Comparison of ENCODE assay signal across 1 cellular context in the genomic region with DNA sequence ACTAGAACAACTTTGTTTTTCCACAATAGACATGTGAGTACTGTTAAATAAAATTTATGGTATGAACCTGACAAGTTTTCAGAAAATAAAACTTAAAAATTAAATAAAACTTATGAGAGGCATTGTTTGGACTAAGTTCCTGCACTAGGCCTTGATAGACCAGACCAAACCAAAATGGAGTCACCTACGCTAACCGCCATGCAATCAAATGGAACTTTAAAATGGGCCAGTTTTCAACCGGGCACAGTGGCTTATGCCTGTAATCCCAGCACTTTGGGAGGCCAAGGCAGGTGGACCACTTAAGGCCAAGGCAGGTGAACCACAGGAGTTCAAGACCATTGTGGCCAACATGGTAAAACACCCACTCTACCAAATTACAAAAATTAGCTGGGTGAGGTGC.
TF ChIP-seq lines count a peak whose summit lies in the region.

No MANE protein-coding gene starts in this region.

TF ChIP-seq in K562, 482 proteins besides CTCF, POLR2A, EP300 and RAD21 (continued from another document and continues in another):
- TF ChIP-seq, protein P1, sequence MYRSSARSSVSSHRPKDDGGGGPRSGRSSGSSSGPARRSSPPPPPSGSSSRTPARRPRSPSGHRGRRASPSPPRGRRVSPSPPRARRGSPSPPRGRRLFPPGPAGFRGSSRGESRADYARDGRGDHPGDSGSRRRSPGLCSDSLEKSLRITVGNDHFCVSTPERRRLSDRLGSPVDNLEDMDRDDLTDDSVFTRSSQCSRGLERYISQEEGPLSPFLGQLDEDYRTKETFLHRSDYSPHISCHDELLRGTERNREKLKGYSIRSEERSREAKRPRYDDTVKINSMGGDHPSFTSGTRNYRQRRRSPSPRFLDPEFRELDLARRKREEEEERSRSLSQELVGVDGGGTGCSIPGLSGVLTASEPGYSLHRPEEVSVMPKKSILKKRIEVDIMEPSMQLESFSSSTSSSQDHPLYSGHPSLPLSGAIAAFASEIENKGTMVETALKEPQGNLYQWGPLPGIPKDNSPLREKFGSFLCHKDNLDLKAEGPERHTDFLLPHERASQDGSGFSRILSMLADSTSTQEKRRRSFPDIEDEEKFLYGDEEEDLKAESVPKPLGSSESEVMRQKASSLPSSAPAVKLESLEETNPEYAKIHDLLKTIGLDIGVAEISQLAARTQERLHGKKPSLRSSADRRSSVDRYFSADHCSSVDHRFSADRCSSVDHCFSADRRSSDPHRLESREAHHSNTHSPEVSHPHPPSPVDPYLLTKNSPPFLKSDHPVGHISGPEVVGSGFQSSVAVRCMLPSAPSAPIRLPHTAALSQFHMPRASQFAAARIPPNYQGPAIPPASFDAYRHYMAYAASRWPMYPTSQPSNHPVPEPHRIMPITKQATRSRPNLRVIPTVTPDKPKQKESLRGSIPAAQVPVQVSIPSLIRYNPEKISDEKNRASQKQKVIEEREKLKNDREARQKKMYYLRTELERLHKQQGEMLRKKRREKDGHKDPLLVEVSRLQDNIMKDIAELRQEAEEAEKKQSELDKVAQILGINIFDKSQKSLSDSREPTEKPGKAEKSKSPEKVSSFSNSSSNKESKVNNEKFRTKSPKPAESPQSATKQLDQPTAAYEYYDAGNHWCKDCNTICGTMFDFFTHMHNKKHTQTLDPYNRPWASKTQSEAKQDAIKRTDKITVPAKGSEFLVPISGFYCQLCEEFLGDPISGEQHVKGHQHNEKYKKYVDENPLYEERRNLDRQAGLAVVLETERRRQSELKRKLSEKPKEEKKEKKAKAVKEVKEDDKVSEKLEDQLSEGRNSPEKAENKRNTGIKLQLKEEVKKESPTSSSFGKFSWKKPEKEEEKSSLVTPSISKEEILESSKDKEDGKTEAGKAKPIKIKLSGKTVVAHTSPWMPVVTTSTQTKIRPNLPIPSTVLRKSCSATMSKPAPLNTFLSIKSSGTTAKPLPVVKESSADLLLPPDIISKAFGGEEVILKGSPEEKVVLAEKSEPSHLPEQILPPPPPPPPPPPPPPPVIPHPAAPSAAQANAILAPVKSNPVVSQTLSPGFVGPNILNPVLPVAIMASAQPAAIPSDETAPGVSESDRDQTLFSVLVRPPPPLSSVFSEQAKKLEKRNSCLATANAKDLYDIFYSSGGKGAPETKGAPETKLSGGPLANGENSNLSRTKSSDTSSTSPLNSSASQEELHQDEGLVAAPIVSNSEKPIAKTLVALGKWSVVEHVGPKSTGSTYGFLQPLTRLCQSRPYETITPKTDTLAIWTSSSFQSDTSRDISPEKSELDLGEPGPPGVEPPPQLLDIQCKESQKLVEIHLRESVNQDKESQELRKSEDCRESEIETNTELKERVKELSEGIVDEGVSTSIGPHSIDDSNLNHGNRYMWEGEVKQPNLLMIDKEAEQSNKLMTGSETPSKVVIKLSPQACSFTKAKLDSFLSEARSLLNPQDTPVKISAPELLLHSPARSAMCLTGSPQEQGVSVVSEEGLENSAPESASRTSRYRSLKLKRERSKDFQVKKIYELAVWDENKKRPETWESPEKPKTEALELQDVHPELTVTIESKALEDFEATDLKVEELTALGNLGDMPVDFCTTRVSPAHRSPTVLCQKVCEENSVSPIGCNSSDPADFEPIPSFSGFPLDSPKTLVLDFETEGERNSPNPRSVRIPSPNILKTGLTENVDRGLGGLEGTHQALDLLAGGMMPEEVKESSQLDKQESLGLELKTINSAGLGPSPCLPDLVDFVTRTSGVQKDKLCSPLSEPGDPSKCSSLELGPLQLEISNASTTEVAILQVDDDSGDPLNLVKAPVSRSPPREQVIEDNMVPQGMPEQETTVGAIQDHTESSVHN (IDR thresholded peaks at IDR 0.05; ENCODE audit: borderline replicate concordance in 1 of 2, low read depth in 1 of 2) = no peak
- TF ChIP-seq NFE2L1 (tag; IDR thresholded peaks at IDR 0.05; ENCODE audit: borderline replicate concordance, low read depth) = peak; percentile 17; the same call in 1 of the 2 replicates
- TF ChIP-seq, protein P2, sequence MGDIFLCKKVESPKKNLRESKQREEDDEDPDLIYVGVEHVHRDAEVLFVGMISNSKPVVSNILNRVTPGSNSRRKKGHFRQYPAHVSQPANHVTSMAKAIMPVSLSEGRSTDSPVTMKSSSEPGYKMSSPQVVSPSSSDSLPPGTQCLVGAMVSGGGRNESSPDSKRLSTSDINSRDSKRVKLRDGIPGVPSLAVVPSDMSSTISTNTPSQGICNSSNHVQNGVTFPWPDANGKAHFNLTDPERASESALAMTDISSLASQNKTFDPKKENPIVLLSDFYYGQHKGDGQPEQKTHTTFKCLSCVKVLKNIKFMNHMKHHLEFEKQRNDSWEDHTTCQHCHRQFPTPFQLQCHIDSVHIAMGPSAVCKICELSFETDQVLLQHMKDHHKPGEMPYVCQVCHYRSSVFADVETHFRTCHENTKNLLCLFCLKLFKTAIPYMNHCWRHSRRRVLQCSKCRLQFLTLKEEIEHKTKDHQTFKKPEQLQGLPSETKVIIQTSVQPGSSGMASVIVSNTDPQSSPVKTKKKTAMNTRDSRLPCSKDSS (IDR thresholded peaks at IDR 0.05; ENCODE audit: low read depth, partially characterized antibody) = no peak
- no peak for TF ChIP-seq KAT7 (CRISPR knock-in tag; IDR thresholded peaks at IDR 0.05; ENCODE audit: borderline replicate concordance)
- no peak for TF ChIP-seq HNRNPLL (IDR thresholded peaks at IDR 0.05; ENCODE audit: low read depth, low read length, poor library complexity, severe bottlenecking)
- no peak for TF ChIP-seq ZNF124 (CRISPR knock-in tag; IDR thresholded peaks at IDR 0.05)
- TF ChIP-seq RFX5 (IDR thresholded peaks at IDR 0.05; ENCODE audit: low read depth, low read length) = no peak
- TF ChIP-seq HIVEP1 (CRISPR knock-in tag; IDR thresholded peaks at IDR 0.05) = no peak
- no peak for TF ChIP-seq ZNF644 (tag; IDR thresholded peaks at IDR 0.05; ENCODE audit: low read depth)
- TF ChIP-seq DACH1 (IDR thresholded peaks at IDR 0.05; ENCODE audit: partially characterized antibody) = no peak
- TF ChIP-seq, protein P3, sequence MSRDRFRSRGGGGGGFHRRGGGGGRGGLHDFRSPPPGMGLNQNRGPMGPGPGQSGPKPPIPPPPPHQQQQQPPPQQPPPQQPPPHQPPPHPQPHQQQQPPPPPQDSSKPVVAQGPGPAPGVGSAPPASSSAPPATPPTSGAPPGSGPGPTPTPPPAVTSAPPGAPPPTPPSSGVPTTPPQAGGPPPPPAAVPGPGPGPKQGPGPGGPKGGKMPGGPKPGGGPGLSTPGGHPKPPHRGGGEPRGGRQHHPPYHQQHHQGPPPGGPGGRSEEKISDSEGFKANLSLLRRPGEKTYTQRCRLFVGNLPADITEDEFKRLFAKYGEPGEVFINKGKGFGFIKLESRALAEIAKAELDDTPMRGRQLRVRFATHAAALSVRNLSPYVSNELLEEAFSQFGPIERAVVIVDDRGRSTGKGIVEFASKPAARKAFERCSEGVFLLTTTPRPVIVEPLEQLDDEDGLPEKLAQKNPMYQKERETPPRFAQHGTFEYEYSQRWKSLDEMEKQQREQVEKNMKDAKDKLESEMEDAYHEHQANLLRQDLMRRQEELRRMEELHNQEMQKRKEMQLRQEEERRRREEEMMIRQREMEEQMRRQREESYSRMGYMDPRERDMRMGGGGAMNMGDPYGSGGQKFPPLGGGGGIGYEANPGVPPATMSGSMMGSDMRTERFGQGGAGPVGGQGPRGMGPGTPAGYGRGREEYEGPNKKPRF (IDR thresholded peaks at IDR 0.05; ENCODE audit: low read depth, low read length) = no peak
- TF ChIP-seq JUND (IDR thresholded peaks at IDR 0.05; ENCODE audit: borderline replicate concordance, low read depth, low read length) = no peak
- no peak for TF ChIP-seq JUND (tag; IDR thresholded peaks at IDR 0.05; ENCODE audit: borderline replicate concordance, low read depth, low read length)
- TF ChIP-seq FOXK2 (conservative IDR thresholded peaks at IDR 0.05 in 1 of 2, IDR thresholded peaks at IDR 0.05 in 1 of 2; ENCODE audit: low read depth in 2 of 2) = no peak
- TF ChIP-seq PHTF2 (CRISPR knock-in tag; IDR thresholded peaks at IDR 0.05) = no peak
- TF ChIP-seq ZNF695 (CRISPR knock-in tag; IDR thresholded peaks at IDR 0.05) = no peak
- TF ChIP-seq SUPT5H (IDR thresholded peaks at IDR 0.05) = no peak
- TF ChIP-seq TSC22D4 (tag; IDR thresholded peaks at IDR 0.05) = no peak
- TF ChIP-seq MAZ (CRISPR knock-in tag; conservative IDR thresholded peaks at IDR 0.05 in 1 of 2, IDR thresholded peaks at IDR 0.05 in 1 of 2) = no peak
- no peak for TF ChIP-seq JUNB (CRISPR knock-in tag; conservative IDR thresholded peaks at IDR 0.05)
- TF ChIP-seq SRSF9 (IDR thresholded peaks at IDR 0.05; ENCODE audit: borderline replicate concordance, low read depth, low read length) = no peak
- no peak for TF ChIP-seq KAT8 (IDR thresholded peaks at IDR 0.05; ENCODE audit: low read depth)
- no peak for TF ChIP-seq ELF2 (CRISPR knock-in tag; IDR thresholded peaks at IDR 0.05)
- no peak for TF ChIP-seq TOE1 (IDR thresholded peaks at IDR 0.05; ENCODE audit: borderline replicate concordance)
- no peak for TF ChIP-seq TOE1 (CRISPR knock-in tag; IDR thresholded peaks at IDR 0.05; ENCODE audit: borderline replicate concordance, low read depth)
- TF ChIP-seq HOXB6 (CRISPR knock-in tag; IDR thresholded peaks at IDR 0.05; ENCODE audit: borderline replicate concordance) = no peak
- TF ChIP-seq, protein P4, sequence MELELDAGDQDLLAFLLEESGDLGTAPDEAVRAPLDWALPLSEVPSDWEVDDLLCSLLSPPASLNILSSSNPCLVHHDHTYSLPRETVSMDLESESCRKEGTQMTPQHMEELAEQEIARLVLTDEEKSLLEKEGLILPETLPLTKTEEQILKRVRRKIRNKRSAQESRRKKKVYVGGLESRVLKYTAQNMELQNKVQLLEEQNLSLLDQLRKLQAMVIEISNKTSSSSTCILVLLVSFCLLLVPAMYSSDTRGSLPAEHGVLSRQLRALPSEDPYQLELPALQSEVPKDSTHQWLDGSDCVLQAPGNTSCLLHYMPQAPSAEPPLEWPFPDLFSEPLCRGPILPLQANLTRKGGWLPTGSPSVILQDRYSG (tag; conservative IDR thresholded peaks at IDR 0.05; ENCODE audit: low read depth) = peak; percentile 83
- no peak for TF ChIP-seq CBFB (CRISPR knock-in tag; IDR thresholded peaks at IDR 0.05)
- TF ChIP-seq, protein P5, sequence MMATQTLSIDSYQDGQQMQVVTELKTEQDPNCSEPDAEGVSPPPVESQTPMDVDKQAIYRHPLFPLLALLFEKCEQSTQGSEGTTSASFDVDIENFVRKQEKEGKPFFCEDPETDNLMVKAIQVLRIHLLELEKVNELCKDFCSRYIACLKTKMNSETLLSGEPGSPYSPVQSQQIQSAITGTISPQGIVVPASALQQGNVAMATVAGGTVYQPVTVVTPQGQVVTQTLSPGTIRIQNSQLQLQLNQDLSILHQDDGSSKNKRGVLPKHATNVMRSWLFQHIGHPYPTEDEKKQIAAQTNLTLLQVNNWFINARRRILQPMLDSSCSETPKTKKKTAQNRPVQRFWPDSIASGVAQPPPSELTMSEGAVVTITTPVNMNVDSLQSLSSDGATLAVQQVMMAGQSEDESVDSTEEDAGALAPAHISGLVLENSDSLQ (IDR thresholded peaks at IDR 0.05) = no peak
- TF ChIP-seq ZNF668 (CRISPR knock-in tag; IDR thresholded peaks at IDR 0.05) = 0 out of 2 replicates have a peak, but pooled peaks have one; percentile 32
- no peak for TF ChIP-seq SREBF1 (IDR thresholded peaks at IDR 0.05; ENCODE audit: borderline replicate concordance, low read depth, low read length)
- TF ChIP-seq SMAD3 (CRISPR knock-in tag; conservative IDR thresholded peaks at IDR 0.05) = no peak
- TF ChIP-seq, protein P6, sequence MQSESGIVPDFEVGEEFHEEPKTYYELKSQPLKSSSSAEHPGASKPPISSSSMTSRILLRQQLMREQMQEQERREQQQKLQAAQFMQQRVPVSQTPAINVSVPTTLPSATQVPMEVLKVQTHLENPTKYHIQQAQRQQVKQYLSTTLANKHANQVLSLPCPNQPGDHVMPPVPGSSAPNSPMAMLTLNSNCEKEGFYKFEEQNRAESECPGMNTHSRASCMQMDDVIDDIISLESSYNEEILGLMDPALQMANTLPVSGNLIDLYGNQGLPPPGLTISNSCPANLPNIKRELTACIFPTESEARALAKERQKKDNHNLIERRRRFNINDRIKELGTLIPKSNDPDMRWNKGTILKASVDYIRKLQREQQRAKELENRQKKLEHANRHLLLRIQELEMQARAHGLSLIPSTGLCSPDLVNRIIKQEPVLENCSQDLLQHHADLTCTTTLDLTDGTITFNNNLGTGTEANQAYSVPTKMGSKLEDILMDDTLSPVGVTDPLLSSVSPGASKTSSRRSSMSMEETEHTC (IDR thresholded peaks at IDR 0.05) = no peak
- TF ChIP-seq TARDBP (IDR thresholded peaks at IDR 0.05) = no peak
- TF ChIP-seq, protein P7, sequence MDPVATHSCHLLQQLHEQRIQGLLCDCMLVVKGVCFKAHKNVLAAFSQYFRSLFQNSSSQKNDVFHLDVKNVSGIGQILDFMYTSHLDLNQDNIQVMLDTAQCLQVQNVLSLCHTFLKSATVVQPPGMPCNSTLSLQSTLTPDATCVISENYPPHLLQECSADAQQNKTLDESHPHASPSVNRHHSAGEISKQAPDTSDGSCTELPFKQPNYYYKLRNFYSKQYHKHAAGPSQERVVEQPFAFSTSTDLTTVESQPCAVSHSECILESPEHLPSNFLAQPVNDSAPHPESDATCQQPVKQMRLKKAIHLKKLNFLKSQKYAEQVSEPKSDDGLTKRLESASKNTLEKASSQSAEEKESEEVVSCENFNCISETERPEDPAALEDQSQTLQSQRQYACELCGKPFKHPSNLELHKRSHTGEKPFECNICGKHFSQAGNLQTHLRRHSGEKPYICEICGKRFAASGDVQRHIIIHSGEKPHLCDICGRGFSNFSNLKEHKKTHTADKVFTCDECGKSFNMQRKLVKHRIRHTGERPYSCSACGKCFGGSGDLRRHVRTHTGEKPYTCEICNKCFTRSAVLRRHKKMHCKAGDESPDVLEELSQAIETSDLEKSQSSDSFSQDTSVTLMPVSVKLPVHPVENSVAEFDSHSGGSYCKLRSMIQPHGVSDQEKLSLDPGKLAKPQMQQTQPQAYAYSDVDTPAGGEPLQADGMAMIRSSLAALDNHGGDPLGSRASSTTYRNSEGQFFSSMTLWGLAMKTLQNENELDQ (CRISPR knock-in tag; IDR thresholded peaks at IDR 0.05; ENCODE audit: borderline replicate concordance) = no peak
- TF ChIP-seq HDAC1 (IDR thresholded peaks at IDR 0.05) = no peak
- TF ChIP-seq HNRNPL (IDR thresholded peaks at IDR 0.05; ENCODE audit: low read depth, low read length) = no peak
- TF ChIP-seq ZKSCAN3 (CRISPR knock-in tag; IDR thresholded peaks at IDR 0.05) = no peak
- TF ChIP-seq HSF4 (CRISPR knock-in tag; IDR thresholded peaks at IDR 0.05; ENCODE audit: borderline replicate concordance) = 0 out of 2 replicates have a peak, but pooled peaks have one; percentile 24
- no peak for TF ChIP-seq CHD2 (IDR thresholded peaks at IDR 0.05; ENCODE audit: low read depth, low read length)
- TF ChIP-seq CBX2 (IDR thresholded peaks at IDR 0.05; ENCODE audit: insufficient read depth, low read length, poor library complexity, severe bottlenecking) = no peak
- TF ChIP-seq ZNF41 (CRISPR knock-in tag; conservative IDR thresholded peaks at IDR 0.05) = no peak
- no peak for TF ChIP-seq CBX1 (IDR thresholded peaks at IDR 0.05; ENCODE audit: low read depth)
- TF ChIP-seq MEF2D (tag; conservative IDR thresholded peaks at IDR 0.05; ENCODE audit: low read depth) = peak; percentile 74; the same call in 1 of the 2 replicates
- TF ChIP-seq MCM5 (IDR thresholded peaks at IDR 0.05; ENCODE audit: low read depth) = no peak
- TF ChIP-seq COPS2 (conservative IDR thresholded peaks at IDR 0.05) = no peak
- TF ChIP-seq MYBL2 (IDR thresholded peaks at IDR 0.05; ENCODE audit: low read depth) = no peak
- no peak for TF ChIP-seq MYBL2 (CRISPR knock-in tag; IDR thresholded peaks at IDR 0.05; ENCODE audit: borderline replicate concordance)
- TF ChIP-seq HDAC8 (tag; IDR thresholded peaks at IDR 0.05) = no peak
